ENCODE assay signal across 1 cellular context in genomic region chr2:56565143-56565542, GRCh38.
TF ChIP-seq lines count a peak whose summit lies in the region.

No MANE protein-coding gene starts in this region.

TF ChIP-seq in SK-N-SH, 30 proteins besides CTCF, POLR2A, EP300 and RAD21 (continued from another document):
- TF ChIP-seq REST (IDR thresholded peaks at IDR 0.05; ENCODE audit: low read depth, low read length) (no peak), TAF1 (IDR thresholded peaks at IDR 0.05; ENCODE audit: borderline replicate concordance, low read depth, low read length) (no peak), SIN3A (IDR thresholded peaks at IDR 0.05; ENCODE audit: borderline replicate concordance, low read depth, low read length) (no peak), NFIC (IDR thresholded peaks at IDR 0.05; ENCODE audit: borderline replicate concordance) (no peak; the same call in 1 of the 2 replicates), TEAD4 (IDR thresholded peaks at IDR 0.05; ENCODE audit: borderline replicate concordance, insufficient read depth) (no peak; the same call in 1 of the 2 replicates), CHD2 (IDR thresholded peaks at IDR 0.05; ENCODE audit: low read length, partially characterized antibody) (no peak), FOXJ3 (CRISPR knock-in tag; IDR thresholded peaks at IDR 0.05) (no peak)
